Comparison of ENCODE assay signal across 21 cellular contexts in genomic region chr2:60437080-60437765, GRCh38.
"Had no signal": no experiment of that assay in that cellular context is flagged by ENCODE, and none has a peak within 500 bp of the region (broad histone marks: within the 10 kb centered on the region; RNA-seq: fewer than 3 reads in every experiment).

No MANE protein-coding gene starts in this region.

- H3K4me3 Mint-ChIP-seq: activated naive CD8-positive, alpha-beta T cell treated with anti-CD3 and anti-CD28 coated beads for 36 hours; activated T-cell treated with anti-CD3 and anti-CD28 coated beads, Interleukin-2, amount 50 U/mL, for 24 hours; activated T-helper 17 cell treated with anti-CD3 and anti-CD28 coated beads, Interleukin-2, amount 50 U/mL, for 72 hours; naive thymus-derived CD4-positive, alpha-beta T cell; neural progenitor cell; T-cell; T-helper 2 cell treated with Interferon-gamma antibody and Interleukin-4, amounts not matched to agents 5 μg/mL and 100 μg/mL, for 36 hours had no signal

- H3K27me3 ChIP-seq: neural progenitor cell, upper lobe of left lung had no signal

- H3K27ac ChIP-seq: lower lobe of right lung, neural progenitor cell, upper lobe of left lung, WERI-Rb-1 had no signal

- H3K4me1 ChIP-seq: lower lobe of right lung, upper lobe of left lung had no signal

- H3K27ac Mint-ChIP-seq: activated naive CD8-positive, alpha-beta T cell treated with anti-CD3 and anti-CD28 coated beads for 36 hours; activated T-cell treated with anti-CD3 and anti-CD28 coated beads, Interleukin-2, amount 50 U/mL, for 24 hours; activated T-helper 17 cell treated with anti-CD3 and anti-CD28 coated beads, Interleukin-2, amount 50 U/mL, for 72 hours; naive thymus-derived CD4-positive, alpha-beta T cell; neural progenitor cell; T-cell; T-helper 2 cell treated with Interferon-gamma antibody and Interleukin-4, amounts not matched to agents 5 μg/mL and 100 μg/mL, for 36 hours had no signal

- DNase-seq: activated CD4-positive, alpha-beta T cell treated with anti-CD3 and anti-CD28 coated beads, Interleukin-2, amount 50 U/mL, for 4 hours; activated CD8-positive, alpha-beta memory T cell treated with anti-CD3 and anti-CD28 coated beads for 24 hours; activated CD8-positive, alpha-beta memory T cell treated with anti-CD3 and anti-CD28 coated beads, Interleukin-2, amount 50 U/mL, for 4 hours; activated naive CD4-positive, alpha-beta T cell; activated naive CD8-positive, alpha-beta T cell treated with anti-CD3 and anti-CD28 coated beads for 36 hours; activated T-cell treated with anti-CD3 and anti-CD28 coated beads, Interleukin-2, amount 50 U/mL, for 24 hours; cerebellar nuclear complex; erythroblast; foreskin melanocyte; kidney; lower lobe of right lung; naive thymus-derived CD4-positive, alpha-beta T cell; retina; stimulated activated CD4-positive, alpha-beta T cell treated with anti-CD3 and anti-CD28 coated beads, Interleukin-4, amount 100 ng/mL, for 1 hour; stimulated activated naive CD8-positive, alpha-beta T cell treated with anti-CD3 and anti-CD28 coated beads, Interleukin-15, Interleukin-2, amounts not matched to agents 100 U/mL and 50 U/mL, for 24 hours; T-cell; upper lobe of left lung; WERI-Rb-1 had no signal

- H3K36me3 Mint-ChIP-seq: activated naive CD8-positive, alpha-beta T cell treated with anti-CD3 and anti-CD28 coated beads for 36 hours; naive thymus-derived CD4-positive, alpha-beta T cell; neural progenitor cell; T-cell had no signal

- H3K9ac ChIP-seq: neural progenitor cell had no signal

- H3K4me1 Mint-ChIP-seq: activated naive CD8-positive, alpha-beta T cell treated with anti-CD3 and anti-CD28 coated beads for 36 hours; activated T-helper 17 cell treated with anti-CD3 and anti-CD28 coated beads, Interleukin-2, amount 50 U/mL, for 72 hours had no signal

- H3K36me3 ChIP-seq: lower lobe of right lung, neural progenitor cell, upper lobe of left lung, WERI-Rb-1 had no signal

- H3K9me3 Mint-ChIP-seq: activated naive CD8-positive, alpha-beta T cell treated with anti-CD3 and anti-CD28 coated beads for 36 hours; activated T-cell treated with anti-CD3 and anti-CD28 coated beads, Interleukin-2, amount 50 U/mL, for 24 hours; activated T-helper 17 cell treated with anti-CD3 and anti-CD28 coated beads, Interleukin-2, amount 50 U/mL, for 72 hours; neural progenitor cell; T-cell; T-helper 2 cell treated with Interferon-gamma antibody and Interleukin-4, amounts not matched to agents 5 μg/mL and 100 μg/mL, for 36 hours had no signal

- H3K4me2 ChIP-seq: neural progenitor cell had no signal

- ATAC-seq: activated T-helper 17 cell treated with anti-CD3 and anti-CD28 coated beads, Interleukin-2, amount 50 U/mL, for 72 hours; lower lobe of right lung; naive thymus-derived CD4-positive, alpha-beta T cell; stimulated activated naive CD8-positive, alpha-beta T cell treated with anti-CD3 and anti-CD28 coated beads, Interleukin-15, Interleukin-2, amounts not matched to agents 100 U/mL and 50 U/mL, for 24 hours; T-cell had no signal

- H3K27me3 Mint-ChIP-seq: activated naive CD8-positive, alpha-beta T cell treated with anti-CD3 and anti-CD28 coated beads for 36 hours had no signal

- H2AFZ ChIP-seq: neural progenitor cell had no signal

- H3K9me3 ChIP-seq: lower lobe of right lung, upper lobe of left lung had no signal

- H3K4me3 ChIP-seq: lower lobe of right lung, neural progenitor cell, upper lobe of left lung had no signal
